In genomic region chr19:18135712-18136584, GRCh38 we compare ENCODE assay signal across 1 cellular context.
TF ChIP-seq lines count a peak whose summit lies in the region.

No MANE protein-coding gene starts in this region.

TF ChIP-seq in HepG2, 621 proteins besides CTCF, POLR2A, EP300 and RAD21 (continued from another document and continues in another):
- TF ChIP-seq ZBTB14 (CRISPR knock-in tag; IDR thresholded peaks at IDR 0.05), result no peak
- no peak for TF ChIP-seq ZEB1 (IDR thresholded peaks at IDR 0.05; ENCODE audit: insufficient replicate concordance, low read depth)
- no peak for TF ChIP-seq TMF1 (CRISPR knock-in tag; IDR thresholded peaks at IDR 0.05; ENCODE audit: low read depth)
- no peak for TF ChIP-seq EHMT2 (IDR thresholded peaks at IDR 0.05; ENCODE audit: borderline replicate concordance, low read depth, low read length)
- no peak for TF ChIP-seq SMAD9 (CRISPR knock-in tag; IDR thresholded peaks at IDR 0.05)
- no peak for TF ChIP-seq NR1H2 (CRISPR knock-in tag; IDR thresholded peaks at IDR 0.05; ENCODE audit: borderline replicate concordance, low read depth)
- TF ChIP-seq ATF2 (CRISPR knock-in tag; IDR thresholded peaks at IDR 0.05), result no peak
- no peak; a peak in 1 of 4 replicates for TF ChIP-seq REST (IDR thresholded peaks at IDR 0.05; ENCODE audit: borderline replicate concordance in 1 of 2, low read depth in 1 of 2, low read length in 2 of 2)
- TF ChIP-seq HMG20A (CRISPR knock-in tag; IDR thresholded peaks at IDR 0.05; ENCODE audit: borderline replicate concordance), result peak; percentile 62; the same call in 1 of the 2 replicates
- no peak for TF ChIP-seq ZFP36L2 (CRISPR knock-in tag; IDR thresholded peaks at IDR 0.05)
- peak; percentile 86 for TF ChIP-seq MYC (CRISPR knock-in tag; IDR thresholded peaks at IDR 0.05; ENCODE audit: borderline replicate concordance)
- no peak for TF ChIP-seq THAP8 (CRISPR knock-in tag; IDR thresholded peaks at IDR 0.05; ENCODE audit: borderline replicate concordance)
- peak; percentile 42 for TF ChIP-seq XRCC5 (optimal IDR thresholded peaks at IDR 0.05; ENCODE audit: low read length)
- no peak for TF ChIP-seq ZNF577 (CRISPR knock-in tag; IDR thresholded peaks at IDR 0.05; ENCODE audit: borderline replicate concordance, low read depth)
- TF ChIP-seq ZNF589 (CRISPR knock-in tag; conservative IDR thresholded peaks at IDR 0.05), result no peak
- no peak for TF ChIP-seq ZNF512 (CRISPR knock-in tag; IDR thresholded peaks at IDR 0.05)
- peak; percentile 2; the same call in 1 of the 2 replicates for TF ChIP-seq SMC3 (IDR thresholded peaks at IDR 0.05; ENCODE audit: low read length)
- no peak for TF ChIP-seq CHD4 (IDR thresholded peaks at IDR 0.05; ENCODE audit: borderline replicate concordance, low read length)
- no peak for TF ChIP-seq AGO2 (optimal IDR thresholded peaks at IDR 0.05; ENCODE audit: low read depth, low read length)
- no peak for TF ChIP-seq ETV5 (CRISPR knock-in tag; IDR thresholded peaks at IDR 0.05; ENCODE audit: borderline replicate concordance)
- TF ChIP-seq ZNF646 (CRISPR knock-in tag; IDR thresholded peaks at IDR 0.05), result no peak
- peak; percentile 32; the same call in 1 of the 2 replicates for TF ChIP-seq PBX2 (CRISPR knock-in tag; IDR thresholded peaks at IDR 0.05)
- TF ChIP-seq ZNF781 (CRISPR knock-in tag; IDR thresholded peaks at IDR 0.05; ENCODE audit: borderline replicate concordance, not compliant biosample characterization), result no peak
- TF ChIP-seq TGIF2 (CRISPR knock-in tag; IDR thresholded peaks at IDR 0.05), result peak; percentile 42; the same call in 1 of the 2 replicates
- TF ChIP-seq ZNF17 (CRISPR knock-in tag; IDR thresholded peaks at IDR 0.05), result no peak
- no peak for TF ChIP-seq NCOA1 (CRISPR knock-in tag; IDR thresholded peaks at IDR 0.05)
- no peak for TF ChIP-seq ZNF383 (CRISPR knock-in tag; IDR thresholded peaks at IDR 0.05; ENCODE audit: borderline replicate concordance)
- TF ChIP-seq HOXA3 (CRISPR knock-in tag; IDR thresholded peaks at IDR 0.05), result peak; percentile 86
- no peak for TF ChIP-seq FOXP1 (IDR thresholded peaks at IDR 0.05)
- 0 out of 2 replicates have a peak, but pooled peaks have one; percentile 23 for TF ChIP-seq FOXP1 (CRISPR knock-in tag; IDR thresholded peaks at IDR 0.05)
- no peak for TF ChIP-seq PHF8 (CRISPR knock-in tag; IDR thresholded peaks at IDR 0.05)
- no peak for TF ChIP-seq HOXA9 (CRISPR knock-in tag; IDR thresholded peaks at IDR 0.05; ENCODE audit: borderline replicate concordance)
- no peak for TF ChIP-seq ZHX1 (CRISPR knock-in tag; IDR thresholded peaks at IDR 0.05; ENCODE audit: low read depth)
- TF ChIP-seq BCL6 (CRISPR knock-in tag; IDR thresholded peaks at IDR 0.05), result peak; percentile 24; the same call in 1 of the 2 replicates
- TF ChIP-seq ZNF543 (CRISPR knock-in tag; IDR thresholded peaks at IDR 0.05), result 0 out of 2 replicates have a peak, but pooled peaks have one; percentile 40
- TF ChIP-seq ZNF430 (CRISPR knock-in tag; IDR thresholded peaks at IDR 0.05), result peak; percentile 48; the same call in 1 of the 2 replicates
- no peak for TF ChIP-seq TIGD3 (CRISPR knock-in tag; IDR thresholded peaks at IDR 0.05; ENCODE audit: borderline replicate concordance)
- no peak for TF ChIP-seq ZNF616 (CRISPR knock-in tag; IDR thresholded peaks at IDR 0.05; ENCODE audit: low read depth)
